Comparison of ENCODE assay signal across 1 cellular context in the genomic region with DNA sequence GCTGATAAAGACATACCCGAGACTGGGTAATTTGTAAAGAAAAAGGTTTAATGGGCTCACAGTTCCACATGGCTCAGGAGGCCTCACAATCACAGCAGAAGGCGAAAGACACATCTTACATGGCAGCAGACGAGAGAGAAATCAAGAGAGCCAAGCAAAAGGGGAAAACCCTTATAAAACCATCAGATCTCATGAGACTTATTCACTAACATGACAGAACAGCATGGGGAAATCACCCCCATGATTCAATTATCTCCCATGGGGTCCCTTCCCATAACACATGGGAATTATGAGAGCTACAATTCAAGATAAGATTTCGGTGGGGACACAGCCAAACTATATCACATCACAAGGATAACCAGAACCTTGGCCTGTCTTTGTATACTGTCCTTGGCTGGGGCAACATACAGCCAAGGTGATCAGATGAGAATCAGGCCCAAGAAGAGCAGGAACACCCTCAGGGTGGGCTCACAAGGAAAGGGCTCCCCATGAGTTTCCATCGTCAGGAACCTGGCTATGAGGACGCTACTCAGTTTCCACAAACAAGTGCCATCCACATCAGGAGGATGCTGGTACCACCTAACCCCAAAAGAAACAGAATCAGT.
TF ChIP-seq lines count a peak whose summit lies in the region.

No MANE protein-coding gene starts in this region.

TF ChIP-seq in WTC11, 78 proteins besides CTCF, POLR2A, EP300 and RAD21 (continued from another document):
- TF ChIP-seq ATF2 (CRISPR knock-in tag; IDR thresholded peaks at IDR 0.05; ENCODE audit: borderline replicate concordance, low read depth) = no peak
- no peak for TF ChIP-seq FOXK1 (CRISPR knock-in tag; IDR thresholded peaks at IDR 0.05)
- no peak for TF ChIP-seq ZNF121 (CRISPR knock-in tag; IDR thresholded peaks at IDR 0.05)
- no peak for TF ChIP-seq NR3C1 (CRISPR knock-in tag; conservative IDR thresholded peaks at IDR 0.05; ENCODE audit: low read depth)
- TF ChIP-seq ZNF671 (CRISPR knock-in tag; IDR thresholded peaks at IDR 0.05) = no peak
- no peak for TF ChIP-seq CREM (CRISPR knock-in tag; IDR thresholded peaks at IDR 0.05)
- TF ChIP-seq TCF7 (CRISPR knock-in tag; IDR thresholded peaks at IDR 0.05; ENCODE audit: low read depth) = no peak
- no peak for TF ChIP-seq IRF2 (CRISPR knock-in tag; IDR thresholded peaks at IDR 0.05; ENCODE audit: borderline replicate concordance, low read depth)
- TF ChIP-seq, protein P1, sequence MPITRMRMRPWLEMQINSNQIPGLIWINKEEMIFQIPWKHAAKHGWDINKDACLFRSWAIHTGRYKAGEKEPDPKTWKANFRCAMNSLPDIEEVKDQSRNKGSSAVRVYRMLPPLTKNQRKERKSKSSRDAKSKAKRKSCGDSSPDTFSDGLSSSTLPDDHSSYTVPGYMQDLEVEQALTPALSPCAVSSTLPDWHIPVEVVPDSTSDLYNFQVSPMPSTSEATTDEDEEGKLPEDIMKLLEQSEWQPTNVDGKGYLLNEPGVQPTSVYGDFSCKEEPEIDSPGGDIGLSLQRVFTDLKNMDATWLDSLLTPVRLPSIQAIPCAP (CRISPR knock-in tag; IDR thresholded peaks at IDR 0.05) = no peak
- TF ChIP-seq SMAD4 (CRISPR knock-in tag; IDR thresholded peaks at IDR 0.05) = no peak
